8 cellular contexts compared by ENCODE assay signal in the genomic region with DNA sequence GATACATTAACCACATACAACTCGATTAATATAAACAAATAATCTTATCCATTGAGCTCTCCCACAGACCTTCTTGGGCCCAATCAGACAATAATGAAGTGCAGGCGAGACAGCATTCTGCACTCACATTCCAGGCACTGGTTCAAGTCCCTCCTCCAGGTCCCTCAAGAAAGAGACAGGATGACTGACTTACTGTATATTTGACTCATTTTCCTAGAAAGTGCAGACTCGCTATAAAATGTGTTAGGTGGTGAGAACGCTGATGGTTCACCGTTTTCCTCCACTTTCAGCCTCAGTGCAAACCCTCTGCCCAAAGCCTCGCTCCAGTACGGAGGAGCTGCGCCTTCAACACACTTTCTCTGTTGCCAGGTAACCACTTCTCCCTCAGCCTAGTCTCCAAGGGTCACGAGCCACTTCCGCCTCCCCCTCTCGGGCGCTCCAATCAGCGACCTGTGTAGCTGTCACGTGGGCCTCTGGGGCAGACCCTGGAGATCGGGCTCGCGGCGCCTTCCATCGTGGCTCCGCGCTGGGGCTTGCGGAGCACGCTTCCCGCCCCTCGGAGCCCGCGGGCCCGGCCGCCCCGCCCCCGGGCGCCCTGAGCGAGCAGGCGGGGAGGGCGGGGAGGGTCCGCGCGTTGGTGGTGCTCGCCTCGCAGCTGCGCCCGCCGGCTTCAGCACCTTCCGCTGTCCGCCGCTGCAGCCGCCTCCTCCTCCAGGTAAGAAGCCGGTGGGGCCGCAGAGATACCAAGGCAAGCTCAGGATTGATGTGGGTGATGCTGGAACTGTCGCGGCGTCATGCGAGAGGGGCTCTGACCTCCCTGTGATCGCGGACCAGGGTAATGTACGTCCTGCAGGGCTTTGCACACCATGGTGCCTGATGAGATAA. TPM values are rescaled to one million over a fixed set of nuclear protein-coding genes. Genes with fewer than 3 reads are reported as not detected.
DNase-seq lines count a peak whose midpoint lies in the region; FAIRE-seq and TF ChIP-seq lines count a peak whose summit lies in the region.

A gene (plus strand): TSS at position 477 of the 885 bp plus-strand sequence. CDS start 45,740 bp downstream, outside the sequence.

- H3K4me1 ChIP-seq in SK-N-SH (ENCODE audit: control insufficient read depth in 1 of 2, insufficient read depth in 2 of 2, low read depth in 1 of 2, low read length in 1 of 2) (no peaks in the 10 kb centered on the region; a peak in 2 of 4 replicates), osteoblast (ENCODE audit: insufficient read depth, low read length) (peaks cover 8% of the 10 kb centered on the region)

- DNase-seq in HFF-Myc (ENCODE audit: extremely low read depth, low read depth) (peak; percentile 42), NCI-H1092 treated with DMSO at 0.1 percent for 48 hours (lab: John Stamatoyannopoulos, UW) (peak; percentile 97), SK-N-SH (peak; percentile 97), head of caudate nucleus (peak; percentile 94 to 99 (median 97)), osteoblast (ENCODE audit: insufficient read length, low spot score, missing footprints) (peak; percentile 88)

- no peaks in the 10 kb centered on the region; the same call in 1 of the 2 replicates for H3K9me2 ChIP-seq in SK-N-SH

- H3K36me3 ChIP-seq in SK-N-SH (replicated peaks in 1 of 2; ENCODE audit: control insufficient read depth in 1 of 2, insufficient read depth in 2 of 2, low read length in 1 of 2) (no peaks in the 10 kb centered on the region), osteoblast (ENCODE audit: insufficient read depth, low read length) (no peaks in the 10 kb centered on the region)

- H3K27me3 ChIP-seq in SK-N-SH (ENCODE audit: insufficient read depth) = no peaks in the 10 kb centered on the region
- H3K27me3 ChIP-seq in osteoblast (ENCODE audit: insufficient read depth, low read length) = no peaks in the 10 kb centered on the region

- H3K9me3 Mint-ChIP-seq in activated naive CD4-positive, alpha-beta T cell treated with anti-CD3 and anti-CD28 coated beads, Interleukin-2, amount 50 U/mL, for 24 hours = no peaks in the 10 kb centered on the region

- CTCF ChIA-PET in SK-N-SH (lab: Yijun Ruan, JAX) = interaction anchor here (0.9 to 2.1 kb wide), 4 partner anchors 10 to 212 kb away, joined by 3 to 8 read pairs (median 4); no protein-coding TSS in a partner anchor

- H2AFZ ChIP-seq in SK-N-SH (ENCODE audit: low read depth) = peak within 1 kb of the TSS; percentile 89
- peak within 1 kb of the TSS; percentile 89 for H2AFZ ChIP-seq in osteoblast (ENCODE audit: low read length)

- H3K36me3 Mint-ChIP-seq in activated naive CD4-positive, alpha-beta T cell treated with anti-CD3 and anti-CD28 coated beads, Interleukin-2, amount 50 U/mL, for 24 hours = no peaks in the 10 kb centered on the region

- intact Hi-C loops in head of caudate nucleus (cut with DNase I) = loop anchor here (10.0 kb wide), 1 partner anchor 259 kb away; no protein-coding TSS in a partner anchor

- H3K4me1 Mint-ChIP-seq in activated naive CD4-positive, alpha-beta T cell treated with anti-CD3 and anti-CD28 coated beads, Interleukin-2, amount 50 U/mL, for 24 hours = peaks cover 12% of the 10 kb centered on the region

- H4K20me1 ChIP-seq in SK-N-SH (ENCODE audit: insufficient read depth) (no peaks in the 10 kb centered on the region), osteoblast (ENCODE audit: insufficient read depth, low read length) (no peaks in the 10 kb centered on the region)

- H3K4me3 ChIP-seq in HFF-Myc (replicated peaks; ENCODE audit: low read depth, low read length) = peak within 1 kb of the TSS; percentile 51
- H3K4me3 ChIP-seq in SK-N-SH (ENCODE audit: low read depth in 2 of 2, low read length in 1 of 2) = peak within 1 kb of the TSS; percentile 70 to 82
- H3K4me3 ChIP-seq in osteoblast (ENCODE audit: insufficient read depth, low read length) = peak within 1 kb of the TSS; percentile 73

- H3F3A ChIP-seq in SK-N-SH (replicated peaks; ENCODE audit: insufficient read depth) = no peaks in the 10 kb centered on the region

- POLR2A ChIA-PET in SK-N-SH (lab: Yijun Ruan, JAX) = no interaction called here

- TF ChIP-seq EP300 in SK-N-SH (IDR thresholded peaks at IDR 0.05; ENCODE audit: borderline replicate concordance in 1 of 2, low read depth in 1 of 2, low read length in 1 of 2) = no peak

- H3K27ac ChIP-seq in SK-N-SH (ENCODE audit: low read depth in 2 of 2, low read length in 1 of 2) (peak within 1 kb of the TSS in 1 of 2 experiments; percentile 82; a peak in 2 of 4 replicates), osteoblast (ENCODE audit: low read depth, low read length) (no peak within 1 kb of the TSS), temporal lobe (ENCODE audit: low read depth, low read length) (no peak within 1 kb of the TSS)

- no peak for TF ChIP-seq CTCF in HFF-Myc (IDR thresholded peaks at IDR 0.05; ENCODE audit: low read depth, low read length, missing control alignments)
- TF ChIP-seq CTCF in SK-N-SH (IDR thresholded peaks at IDR 0.05) = no peak
- no peak for TF ChIP-seq CTCF in osteoblast (IDR thresholded peaks at IDR 0.05; ENCODE audit: extremely low read depth, low read depth, low read length)

- no peaks in the 10 kb centered on the region for H3K9me3 ChIP-seq in SK-N-SH
- no peaks in the 10 kb centered on the region for H3K9me3 ChIP-seq in osteoblast (ENCODE audit: low read depth, low read length)

- no peak within 1 kb of the TSS for H3K9ac ChIP-seq in SK-N-SH

- no peaks in the 10 kb centered on the region for H3K79me2 ChIP-seq in SK-N-SH (ENCODE audit: insufficient read depth)
- H3K79me2 ChIP-seq in osteoblast (ENCODE audit: insufficient read depth, low read length) = no peaks in the 10 kb centered on the region

- H3K4me2 ChIP-seq in SK-N-SH = peak within 1 kb of the TSS; percentile 84
- peak within 1 kb of the TSS; percentile 96 for H3K4me2 ChIP-seq in osteoblast (ENCODE audit: insufficient read depth, low read length)

- no peak for TF ChIP-seq RAD21 in SK-N-SH (IDR thresholded peaks at IDR 0.05; ENCODE audit: low read length)

- WGBS in SK-N-SH (ENCODE audit: low lambda C conversion rate) = 5% methylated on average over 15 of the region's 56 CpGs

- peak; percentile 78 for FAIRE-seq in G401.6 (lab: Jason Lieb, UNC)

- peak within 1 kb of the TSS; percentile 55 for H3K27ac Mint-ChIP-seq in activated naive CD4-positive, alpha-beta T cell treated with anti-CD3 and anti-CD28 coated beads, Interleukin-2, amount 50 U/mL, for 24 hours

- peaks cover 20% of the 10 kb centered on the region for H3K27me3 Mint-ChIP-seq in activated naive CD4-positive, alpha-beta T cell treated with anti-CD3 and anti-CD28 coated beads, Interleukin-2, amount 50 U/mL, for 24 hours

- H3K4me3 Mint-ChIP-seq in activated naive CD4-positive, alpha-beta T cell treated with anti-CD3 and anti-CD28 coated beads, Interleukin-2, amount 50 U/mL, for 24 hours = peak within 1 kb of the TSS; percentile 92

TF ChIP-seq in SK-N-SH, 30 proteins besides CTCF, POLR2A, EP300 and RAD21 (continues in another document):
- TF ChIP-seq ELF1 (IDR thresholded peaks at IDR 0.05) = peak; percentile 82
- TF ChIP-seq NFIC (IDR thresholded peaks at IDR 0.05; ENCODE audit: borderline replicate concordance) = no peak
- TF ChIP-seq, protein P1, sequence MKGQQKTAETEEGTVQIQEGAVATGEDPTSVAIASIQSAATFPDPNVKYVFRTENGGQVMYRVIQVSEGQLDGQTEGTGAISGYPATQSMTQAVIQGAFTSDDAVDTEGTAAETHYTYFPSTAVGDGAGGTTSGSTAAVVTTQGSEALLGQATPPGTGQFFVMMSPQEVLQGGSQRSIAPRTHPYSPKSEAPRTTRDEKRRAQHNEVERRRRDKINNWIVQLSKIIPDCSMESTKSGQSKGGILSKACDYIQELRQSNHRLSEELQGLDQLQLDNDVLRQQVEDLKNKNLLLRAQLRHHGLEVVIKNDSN (IDR thresholded peaks at IDR 0.05; ENCODE audit: borderline replicate concordance, low read depth) = peak; percentile 97
- TF ChIP-seq MXI1 (IDR thresholded peaks at IDR 0.05; ENCODE audit: low read depth, low read length) = peak; percentile 84; the same call in 1 of the 2 replicates
- TF ChIP-seq TCF12 (IDR thresholded peaks at IDR 0.05) = no peak
- no peak for TF ChIP-seq RXRA (IDR thresholded peaks at IDR 0.05; ENCODE audit: borderline replicate concordance, low read depth)
- peak; percentile 43; the same call in 1 of the 2 replicates for TF ChIP-seq GABPA (IDR thresholded peaks at IDR 0.05; ENCODE audit: low read depth)
- TF ChIP-seq MEF2A (IDR thresholded peaks at IDR 0.05; ENCODE audit: borderline replicate concordance, low read depth) = no peak
- TF ChIP-seq, protein P2, sequence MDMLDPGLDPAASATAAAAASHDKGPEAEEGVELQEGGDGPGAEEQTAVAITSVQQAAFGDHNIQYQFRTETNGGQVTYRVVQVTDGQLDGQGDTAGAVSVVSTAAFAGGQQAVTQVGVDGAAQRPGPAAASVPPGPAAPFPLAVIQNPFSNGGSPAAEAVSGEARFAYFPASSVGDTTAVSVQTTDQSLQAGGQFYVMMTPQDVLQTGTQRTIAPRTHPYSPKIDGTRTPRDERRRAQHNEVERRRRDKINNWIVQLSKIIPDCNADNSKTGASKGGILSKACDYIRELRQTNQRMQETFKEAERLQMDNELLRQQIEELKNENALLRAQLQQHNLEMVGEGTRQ (IDR thresholded peaks at IDR 0.05; ENCODE audit: borderline replicate concordance, low read depth, low read length) = peak; percentile 89
- no peak for TF ChIP-seq SIN3A (IDR thresholded peaks at IDR 0.05; ENCODE audit: borderline replicate concordance, low read depth, low read length)
- 0 out of 2 replicates have a peak, but pooled peaks have one; percentile 2 for TF ChIP-seq NRF1 (IDR thresholded peaks at IDR 0.05; ENCODE audit: low read depth, low read length)
- TF ChIP-seq, protein P3, sequence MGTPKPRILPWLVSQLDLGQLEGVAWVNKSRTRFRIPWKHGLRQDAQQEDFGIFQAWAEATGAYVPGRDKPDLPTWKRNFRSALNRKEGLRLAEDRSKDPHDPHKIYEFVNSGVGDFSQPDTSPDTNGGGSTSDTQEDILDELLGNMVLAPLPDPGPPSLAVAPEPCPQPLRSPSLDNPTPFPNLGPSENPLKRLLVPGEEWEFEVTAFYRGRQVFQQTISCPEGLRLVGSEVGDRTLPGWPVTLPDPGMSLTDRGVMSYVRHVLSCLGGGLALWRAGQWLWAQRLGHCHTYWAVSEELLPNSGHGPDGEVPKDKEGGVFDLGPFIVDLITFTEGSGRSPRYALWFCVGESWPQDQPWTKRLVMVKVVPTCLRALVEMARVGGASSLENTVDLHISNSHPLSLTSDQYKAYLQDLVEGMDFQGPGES (IDR thresholded peaks at IDR 0.05; ENCODE audit: low read depth, low read length) = peak; percentile 45; the same call in 1 of the 2 replicates

RNA-seq across cellular contexts. Expression of the gene that starts here (rescaled TPM):
- 0.72 and 1.1 TPM in 2 replicates for polyA plus RNA-seq in SK-N-SH (2012; rRNA removed)
- 1.0 and 1.1 TPM in 2 replicates for polyA plus RNA-seq in SK-N-SH (2012; cell fraction: cytosol; rRNA removed)
- polyA plus RNA-seq in SK-N-SH (2012; cell fraction: nucleus; rRNA removed) = 1.4 and 3.2 TPM in 2 replicates
- total RNA-seq in osteoblast (0.36 and 0.59 TPM in 2 replicates), temporal lobe (42.8 TPM)

Comparison
In these comparisons a context has a peak if more than half of its experiments do, and no peak if none do; other contexts are left out.
1. RNA of the gene that starts here (total RNA-seq): 42.8 TPM in temporal lobe (single experiment); 0.36 to 0.59 TPM in osteoblast; every median in the first group is over 10 times any median in the second.
2. Peak in DNase-seq, H3K4me3 ChIP-seq and H3K4me2 ChIP-seq in osteoblast; RNA of the gene not detected or under 1 TPM.
3. DNase-seq: peak in every context shown above with its lines; median percentile 97 in NCI-H1092 treated with DMSO at 0.1 percent for 48 hours; 97 in SK-N-SH; 97 in head of caudate nucleus; 88 in osteoblast; 42 in HFF-Myc.
4. Peak in every context shown above with its lines, with median percentiles within 50 percentile points of each other: H3K4me3 ChIP-seq.